ENCODE assay signal across 8 cellular contexts in the genomic region with DNA sequence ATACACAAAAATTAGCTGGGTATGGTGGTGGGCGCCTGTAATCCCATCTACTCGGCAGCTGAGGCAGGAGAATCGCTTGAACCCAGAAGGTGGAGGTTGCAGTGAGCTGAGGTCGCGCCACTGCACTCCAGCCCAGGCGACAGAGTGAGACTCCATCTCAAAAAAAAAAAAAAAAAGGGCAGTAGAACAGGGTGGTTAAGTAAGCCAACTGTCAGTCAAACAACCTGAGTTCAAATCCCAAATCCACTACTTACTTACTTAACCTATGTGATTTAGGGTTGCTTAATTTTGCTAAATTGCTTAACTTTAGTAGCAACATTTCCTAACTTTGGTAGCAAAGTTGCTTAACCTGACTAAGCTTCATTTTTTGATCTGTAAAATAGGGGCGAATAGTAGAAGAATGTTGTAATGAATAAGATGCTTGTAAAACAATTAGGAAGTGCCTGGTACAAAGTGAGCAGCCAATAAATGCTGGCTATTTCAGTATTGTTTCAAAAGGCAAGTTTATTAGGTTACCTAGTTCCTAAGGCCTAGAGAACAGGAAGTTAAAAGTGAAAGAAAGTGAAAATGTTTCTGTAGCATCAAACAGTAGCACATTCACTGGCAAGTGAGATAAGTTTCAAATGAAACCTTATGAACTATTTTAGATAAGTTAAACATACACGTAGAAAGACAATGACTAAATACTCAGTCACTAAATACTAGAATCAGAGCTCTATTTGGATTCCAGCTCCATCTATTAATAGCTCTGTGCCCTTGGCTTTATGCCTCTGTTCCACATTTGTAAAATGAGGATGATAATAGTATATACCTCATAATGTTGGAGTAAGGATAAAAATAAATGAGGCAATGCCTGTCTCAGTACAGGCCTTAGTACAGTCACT.
A peak's percentile ranks its signal among the peaks of the same experiment; 100 is the strongest.
DNase-seq lines count a peak whose midpoint lies in the region; ATAC-seq and TF ChIP-seq lines count a peak whose summit lies in the region.

No MANE protein-coding gene starts in this region.

- TF ChIP-seq EP300 in tibial nerve (IDR thresholded peaks at IDR 0.05): peak in 1 of 2 donors; percentile 50

- H2BK15ac ChIP-seq in mesendoderm (replicated peaks; ENCODE audit: low read depth): no peak overlapping the region

- in situ Hi-C loops in G401 (cut with HindIII; ENCODE audit: low sequenced_read_pairs): no loop called here

- peak; percentile 94 for ATAC-seq in GM21786 (IDR thresholded peaks at IDR 0.05; ENCODE audit: unreplicated experiment)
- peak; percentile 57 to 82 for ATAC-seq in stimulated activated naive B cell treated with anti-CD40 and anti-IgM and Interleukin-4, amounts not matched to agents 10 μg/mL and 1 μg/mL and 100 μg/mL, for 72 hours (replicated peaks)

- H3K4me2 ChIP-seq in fibroblast of lung (ENCODE audit: extremely low read depth, insufficient read depth, low read length) (peak overlapping the region; percentile 39), mesendoderm (ENCODE audit: low read length) (no peak overlapping the region)

- no peak overlapping the region for H2BK120ac ChIP-seq in mesendoderm (ENCODE audit: low read depth, low read length)

- H3K56ac ChIP-seq in mesendoderm (ENCODE audit: low read length): no peak overlapping the region

- peak overlapping the region; percentile 20 to 41 for H3K4me3 Mint-ChIP-seq in stimulated activated naive B cell treated with anti-CD40 and anti-IgM and Interleukin-4, amounts not matched to agents 10 μg/mL and 1 μg/mL and 100 μg/mL, for 72 hours

- TF ChIP-seq POLR2A in tibial nerve (IDR thresholded peaks at IDR 0.05): no peak

- H3K36me3 ChIP-seq in fibroblast of lung (ENCODE audit: control insufficient read depth, insufficient read depth, low read length) (no peaks in the 10 kb centered on the region), tibial nerve (no peaks in the 10 kb centered on the region), mesendoderm (ENCODE audit: control insufficient read depth, insufficient read depth, low read length) (no peaks in the 10 kb centered on the region)

- H3K27me3 ChIP-seq in fibroblast of lung (ENCODE audit: control insufficient read depth, insufficient read depth, low read length) (no peaks in the 10 kb centered on the region), tibial nerve (no peaks in the 10 kb centered on the region), mesendoderm (ENCODE audit: insufficient read depth, low read length, poor library complexity) (no peaks in the 10 kb centered on the region)

- H3K18ac ChIP-seq in mesendoderm (ENCODE audit: low read length): no peak overlapping the region

- H3K27ac Mint-ChIP-seq in stimulated activated naive B cell treated with anti-CD40 and anti-IgM and Interleukin-4, amounts not matched to agents 10 μg/mL and 1 μg/mL and 100 μg/mL, for 72 hours: peak overlapping the region; percentile 93

- 76 to 83% methylated on average over 8 of the region's 8 CpGs for WGBS in tibial nerve, 2 donors
- no CpG with 5 or more reads among the region's 8 CpGs for WGBS in mesendoderm (ENCODE audit: extremely low coverage, insufficient coverage, low lambda C conversion rate)

- H3K23ac ChIP-seq in mesendoderm (ENCODE audit: low read length): no peak overlapping the region

- H3K27ac ChIP-seq in fibroblast of lung (ENCODE audit: insufficient read depth, low read length): peak overlapping the region; percentile 45
- H3K27ac ChIP-seq in tibial nerve: no peak overlapping the region
- no peak overlapping the region for H3K27ac ChIP-seq in mesendoderm (ENCODE audit: low read depth, low read length)

- no peak overlapping the region for H2AFZ ChIP-seq in fibroblast of lung (ENCODE audit: low read length)

- H3K27me3 Mint-ChIP-seq in stimulated activated naive B cell treated with anti-CD40 and anti-IgM and Interleukin-4, amounts not matched to agents 10 μg/mL and 1 μg/mL and 100 μg/mL, for 72 hours: no peaks in the 10 kb centered on the region

- H3K4me3 ChIP-seq in fibroblast of lung (replicated peaks in 1 of 4; ENCODE audit: control extremely low read depth in 1 of 4, insufficient read depth in 1 of 4, low read depth in 3 of 4, low read length in 4 of 4) (peak overlapping the region in 1 of 4 experiments; percentile 11), tibial nerve (no peak overlapping the region), mesendoderm (ENCODE audit: low read length) (no peak overlapping the region)

- H4K20me1 ChIP-seq in fibroblast of lung (ENCODE audit: control insufficient read depth, extremely low read depth, insufficient read depth, low read length): no peaks in the 10 kb centered on the region

- H3K4me1 ChIP-seq in fibroblast of lung (ENCODE audit: control insufficient read depth, extremely low read depth, insufficient read depth, low read length) (peaks cover 2% of the 10 kb centered on the region), tibial nerve (peaks cover 0 to 21% (median 3%) of the 10 kb centered on the region in 4 donors), mesendoderm (ENCODE audit: control insufficient read depth, low read depth, low read length) (no peaks in the 10 kb centered on the region)

- TF ChIP-seq CTCF in fibroblast of lung (conservative IDR thresholded peaks at IDR 0.05 in 1 of 2, IDR thresholded peaks at IDR 0.05 in 1 of 2; ENCODE audit: low read depth in 1 of 2, low read length in 2 of 2) (no peak), tibial nerve (IDR thresholded peaks at IDR 0.05) (no peak)

- H3K9me3 ChIP-seq in fibroblast of lung (ENCODE audit: control insufficient read depth, insufficient read depth, low read depth, low read length) (no peaks in the 10 kb centered on the region), tibial nerve (no peaks in the 10 kb centered on the region)

- H2BK5ac ChIP-seq in mesendoderm (ENCODE audit: low read length): no peak overlapping the region

- peak; percentile 8 for DNase-seq in G401 (ENCODE audit: low spot score)
- peak; percentile 95 for DNase-seq in NOMO-1 treated with DMSO at 0.1 percent for 48 hours (lab: John Stamatoyannopoulos, UW; ENCODE audit: unreplicated experiment)
- peak; percentile 75 to 76 for DNase-seq in fibroblast of lung (ENCODE audit: low read depth in 2 of 2)
- no peak for DNase-seq in stimulated activated naive B cell treated with anti-CD40 and anti-IgM and Interleukin-4, amounts not matched to agents 10 μg/mL and 1 μg/mL and 100 μg/mL, for 72 hours
- DNase-seq in tibial nerve (ENCODE audit: low spot score in 2 of 2): no peak
- no peak for DNase-seq in mesendoderm
- no peak for DNase-seq in head of caudate nucleus

- peaks cover 0 to 4% of the 10 kb centered on the region in 2 donors for H3K36me3 Mint-ChIP-seq in stimulated activated naive B cell treated with anti-CD40 and anti-IgM and Interleukin-4, amounts not matched to agents 10 μg/mL and 1 μg/mL and 100 μg/mL, for 72 hours

- H3K79me2 ChIP-seq in fibroblast of lung (ENCODE audit: control insufficient read depth, insufficient read depth, low read length): no peaks in the 10 kb centered on the region
- no peaks in the 10 kb centered on the region for H3K79me2 ChIP-seq in mesendoderm (ENCODE audit: control insufficient read depth, insufficient read depth, low read length)

- peaks cover 11 to 18% of the 10 kb centered on the region in 2 donors for H3K4me1 Mint-ChIP-seq in stimulated activated naive B cell treated with anti-CD40 and anti-IgM and Interleukin-4, amounts not matched to agents 10 μg/mL and 1 μg/mL and 100 μg/mL, for 72 hours

- H3K9ac ChIP-seq in fibroblast of lung (ENCODE audit: insufficient read depth, low read length) (no peak overlapping the region), mesendoderm (ENCODE audit: low read length) (no peak overlapping the region)

- no peaks in the 10 kb centered on the region for H3K79me1 ChIP-seq in mesendoderm (ENCODE audit: low read length)

- intact Hi-C loops in head of caudate nucleus (cut with DNase I): no loop called here

- H3K9me3 Mint-ChIP-seq in stimulated activated naive B cell treated with anti-CD40 and anti-IgM and Interleukin-4, amounts not matched to agents 10 μg/mL and 1 μg/mL and 100 μg/mL, for 72 hours: no peaks in the 10 kb centered on the region

- H4K8ac ChIP-seq in mesendoderm (ENCODE audit: low read depth, low read length): no peak overlapping the region

- H2AK5ac ChIP-seq in mesendoderm (ENCODE audit: low read length): no peak overlapping the region

- H4K5ac ChIP-seq in mesendoderm (ENCODE audit: low read length): no peak overlapping the region

- no peak overlapping the region for H3K4ac ChIP-seq in mesendoderm (ENCODE audit: low read depth, low read length)

Comparison
In these comparisons a context has a peak if more than half of its experiments do, and no peak if none do; other contexts are left out.
1. DNase-seq: peak in G401 (single experiment), NOMO-1 treated with DMSO at 0.1 percent for 48 hours (single experiment) and fibroblast of lung (2 of 2); none in stimulated activated naive B cell treated with anti-CD40 and anti-IgM and Interleukin-4, amounts not matched to agents 10 μg/mL and 1 μg/mL and 100 μg/mL, for 72 hours (single experiment), tibial nerve (0 of 2), mesendoderm (single experiment) and head of caudate nucleus (0 of 42).